30 cellular contexts compared by ENCODE assay signal in genomic region chr17:12137859-12138258, GRCh38.
"Had no signal": no experiment of that assay in that cellular context is flagged by ENCODE, and none has a peak within 500 bp of the region (broad histone marks: within the 10 kb centered on the region; RNA-seq: fewer than 3 reads in every experiment).

No MANE protein-coding gene starts in this region.

- H3K9me3 ChIP-seq: neutrophil, ovary, psoas muscle, suprapubic skin, testis, upper lobe of right lung, uterus had no signal

- ATAC-seq: naive thymus-derived CD8-positive, alpha-beta T cell; natural killer cell treated with Interleukin-12 subunit alpha and Interleukin-12 subunit beta and Interleukin-15 and Interleukin-18, amount 100 ng/mL, for 72 hours; psoas muscle; right cardiac atrium; sciatic nerve; stimulated activated memory B cell treated with anti-CD40 and anti-IgM and Interleukin-4, amounts not matched to agents 10 μg/mL and 1 μg/mL and 100 μg/mL, for 72 hours; stimulated activated naive CD8-positive, alpha-beta T cell treated with anti-CD3 and anti-CD28 coated beads, Interleukin-15, amount 100 ng/mL, for 72 hours; stimulated activated naive CD8-positive, alpha-beta T cell treated with anti-CD3 and anti-CD28 coated beads, Interleukin-15, Interleukin-2, amounts not matched to agents 100 U/mL and 50 U/mL, for 24 hours; upper lobe of right lung had no signal

- H3K4me3 ChIP-seq: ovary, psoas muscle, skin epidermis, smooth muscle cell, spleen, suprapubic skin, testis, tibial artery, transverse colon, upper lobe of right lung, uterus had no signal

- H3K36me3 ChIP-seq: ovary, uterus had no signal

- H3K27me3 ChIP-seq: neutrophil, ovary, spleen, suprapubic skin, testis, tibial artery, transverse colon, upper lobe of right lung, uterus had no signal

- H3K4me2 ChIP-seq: smooth muscle cell had no signal

- H3K9ac ChIP-seq: parathyroid adenoma had no signal

- H3K4me1 ChIP-seq: parathyroid adenoma, psoas muscle, spleen, suprapubic skin, testis, transverse colon, upper lobe of right lung, uterus had no signal

- H3K79me2 ChIP-seq: parathyroid adenoma had no signal

- H3K27ac ChIP-seq: neutrophil, ovary, parathyroid adenoma, psoas muscle, skin epidermis, spleen, suprapubic skin, testis, tibial artery, transverse colon, upper lobe of right lung, uterus had no signal

- DNase-seq: naive thymus-derived CD8-positive, alpha-beta T cell; nephron progenitor cell; occipital lobe; ovary; posterior cingulate gyrus; psoas muscle; right cardiac atrium; spleen; stimulated activated CD4-positive, alpha-beta T cell treated with anti-CD3 and anti-CD28 coated beads, Interleukin-12 subunit alpha, Interleukin-12 subunit beta, amount 100 ng/mL, for 4 hours; stimulated activated CD4-positive, alpha-beta T cell treated with anti-CD3 and anti-CD28 coated beads, Interleukin-1b, Interleukin-23, amount 100 ng/mL, for 48 hours; stimulated activated CD4-positive, alpha-beta T cell treated with anti-CD3 and anti-CD28 coated beads, Interleukin-4, amount 100 ng/mL, for 1 hour; stimulated activated CD4-positive, alpha-beta T cell treated with anti-CD3 and anti-CD28 coated beads, Interleukin-4, amount 100 ng/mL, for 4 hours; stimulated activated CD8-positive, alpha-beta memory T cell treated with anti-CD3 and anti-CD28 coated beads, Interleukin-4, amount 100 ng/mL, for 48 hours; stimulated activated naive CD4-positive, alpha-beta T cell; stimulated activated naive CD8-positive, alpha-beta T cell treated with anti-CD3 and anti-CD28 coated beads, Interleukin-15, amount 100 ng/mL, for 72 hours; stimulated activated naive CD8-positive, alpha-beta T cell treated with anti-CD3 and anti-CD28 coated beads, Interleukin-15, Interleukin-2, amounts not matched to agents 100 U/mL and 50 U/mL, for 24 hours; substantia nigra; testis; tibial artery; transverse colon; upper lobe of right lung; uterus had no signal

- H2AFZ ChIP-seq: parathyroid adenoma had no signal
